In the genomic region with DNA sequence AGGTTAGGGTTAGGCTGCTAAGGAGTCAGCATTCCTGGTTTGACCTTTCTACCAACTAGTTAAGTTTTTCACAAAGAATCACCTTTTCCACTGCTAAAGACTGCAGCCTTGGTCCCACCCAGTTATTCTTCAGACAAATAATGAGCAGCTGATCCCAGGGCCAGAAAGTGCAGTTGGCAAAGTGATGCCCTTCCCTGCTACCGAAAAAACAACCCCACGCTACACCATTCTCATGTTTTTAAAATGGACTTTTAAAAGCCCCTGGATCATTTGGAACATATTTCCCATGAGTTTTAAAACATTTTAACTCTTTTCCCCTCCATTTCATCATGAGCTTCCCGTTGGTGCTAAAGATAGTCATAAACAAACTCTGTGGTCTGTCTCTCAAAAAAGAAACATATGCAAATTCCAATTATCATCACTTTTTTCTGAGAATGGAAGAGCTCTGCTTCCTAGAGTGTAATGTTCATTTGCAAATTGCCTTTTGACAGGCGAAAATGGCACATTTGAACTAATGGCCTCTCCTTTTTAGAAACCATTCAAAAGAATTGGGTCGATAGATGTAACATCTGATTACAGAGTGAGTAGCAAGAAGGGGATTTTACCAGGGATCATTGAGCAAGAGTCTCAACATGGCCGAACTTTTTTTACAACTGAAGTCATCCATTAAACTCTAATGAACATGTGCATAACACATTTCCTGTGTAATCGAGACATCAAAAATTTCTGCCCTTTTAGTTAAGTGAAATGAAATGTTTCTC, we compare ENCODE assay signal across 11 cellular contexts.
DNase-seq lines count a peak whose midpoint lies in the region; ATAC-seq and TF ChIP-seq lines count a peak whose summit lies in the region.
"Had no signal": no experiment of that assay in that cellular context is flagged by ENCODE, and none has a peak within 500 bp of the region (broad histone marks: within the 10 kb centered on the region; RNA-seq: fewer than 3 reads in every experiment).

No MANE protein-coding gene starts in this region.

- no peaks in the 10 kb centered on the region for H3K9me3 ChIP-seq in SJCRH30 (replicated peaks)

- DNase-seq in AG09319 (ENCODE audit: extremely low read depth, low read depth) (peak; percentile 24), NCI-H524 (lab: John Stamatoyannopoulos, UW) (no peak), LoVo (ENCODE audit: low spot score) (no peak), DMS114 treated with DMSO at 0.1 percent for 48 hours (lab: John Stamatoyannopoulos, UW; ENCODE audit: unreplicated experiment) (no peak), SJCRH30 (no peak)
- no peak for DNase-seq in activated T-helper 2 cell treated with anti-CD3 and anti-CD28 coated beads, Interferon-gamma antibody, Interleukin-2, Interleukin-4, amounts not matched to agents 10 μg/mL and 5 μg/mL and 100 μg/mL, durations not matched to agents 14 hours and 24 hours and 36 hours (ENCODE audit: low spot score)
- DNase-seq: DMS 273 treated with DMSO at 0.1 percent for 48 hours, KG1 had no signal

- peaks cover 14% of the 10 kb centered on the region for H3K9me3 Mint-ChIP-seq in activated T-helper 2 cell treated with anti-CD3 and anti-CD28 coated beads, Interferon-gamma antibody, Interleukin-2, Interleukin-4, amounts not matched to agents 10 μg/mL and 5 μg/mL and 100 μg/mL, durations not matched to agents 14 hours and 24 hours and 36 hours
- H3K9me3 Mint-ChIP-seq: neural crest cell had no signal

- no peaks in the 10 kb centered on the region for H3K4me1 ChIP-seq in SJCRH30

- no peaks in the 10 kb centered on the region for H3K27me3 Mint-ChIP-seq in activated T-helper 2 cell treated with anti-CD3 and anti-CD28 coated beads, Interferon-gamma antibody, Interleukin-2, Interleukin-4, amounts not matched to agents 10 μg/mL and 5 μg/mL and 100 μg/mL, durations not matched to agents 14 hours and 24 hours and 36 hours (ENCODE audit: low read depth)

- no peak overlapping the region for H3K4me3 ChIP-seq in SJCRH30

- H3K4me1 Mint-ChIP-seq in activated T-helper 2 cell treated with anti-CD3 and anti-CD28 coated beads, Interferon-gamma antibody, Interleukin-2, Interleukin-4, amounts not matched to agents 10 μg/mL and 5 μg/mL and 100 μg/mL, durations not matched to agents 14 hours and 24 hours and 36 hours (ENCODE audit: low read depth), result peaks cover 50% of the 10 kb centered on the region

- H3K36me3 Mint-ChIP-seq in activated T-helper 2 cell treated with anti-CD3 and anti-CD28 coated beads, Interferon-gamma antibody, Interleukin-2, Interleukin-4, amounts not matched to agents 10 μg/mL and 5 μg/mL and 100 μg/mL, durations not matched to agents 14 hours and 24 hours and 36 hours (ENCODE audit: low read depth), result peaks cover 12% of the 10 kb centered on the region

- TF ChIP-seq CTCF in AG09319 (IDR thresholded peaks at IDR 0.05; ENCODE audit: low read depth, low read length), result no peak

- intact Hi-C loops in activated T-helper 2 cell treated with anti-CD3 and anti-CD28 coated beads, Interferon-gamma antibody, Interleukin-2, Interleukin-4, amounts not matched to agents 10 μg/mL and 5 μg/mL and 100 μg/mL, durations not matched to agents 14 hours and 24 hours and 36 hours (cut with micrococcal nuclease), result loop anchor here (1.0 to 10.0 kb wide), 9 partner anchors 16 to 367 kb away; a partner anchor contains a TSS

- no peaks in the 10 kb centered on the region for H3K27me3 ChIP-seq in SJCRH30

- no peaks in the 10 kb centered on the region for H3K36me3 ChIP-seq in SJCRH30

- peak overlapping the region; percentile 93 for H3K27ac Mint-ChIP-seq in activated T-helper 2 cell treated with anti-CD3 and anti-CD28 coated beads, Interferon-gamma antibody, Interleukin-2, Interleukin-4, amounts not matched to agents 10 μg/mL and 5 μg/mL and 100 μg/mL, durations not matched to agents 14 hours and 24 hours and 36 hours

- peak overlapping the region; percentile 6 for H3K4me3 Mint-ChIP-seq in activated T-helper 2 cell treated with anti-CD3 and anti-CD28 coated beads, Interferon-gamma antibody, Interleukin-2, Interleukin-4, amounts not matched to agents 10 μg/mL and 5 μg/mL and 100 μg/mL, durations not matched to agents 14 hours and 24 hours and 36 hours (ENCODE audit: low read depth)
- H3K4me3 Mint-ChIP-seq: neural crest cell had no signal

- no peak overlapping the region for H3K27ac ChIP-seq in SJCRH30

- peak; percentile 59 for ATAC-seq in GM18907 (IDR thresholded peaks at IDR 0.05; ENCODE audit: unreplicated experiment)
- peak; percentile 46 for ATAC-seq in HG03064 (IDR thresholded peaks at IDR 0.05; ENCODE audit: low read depth, unreplicated experiment)
